28 cellular contexts compared by ENCODE assay signal in the genomic region with DNA sequence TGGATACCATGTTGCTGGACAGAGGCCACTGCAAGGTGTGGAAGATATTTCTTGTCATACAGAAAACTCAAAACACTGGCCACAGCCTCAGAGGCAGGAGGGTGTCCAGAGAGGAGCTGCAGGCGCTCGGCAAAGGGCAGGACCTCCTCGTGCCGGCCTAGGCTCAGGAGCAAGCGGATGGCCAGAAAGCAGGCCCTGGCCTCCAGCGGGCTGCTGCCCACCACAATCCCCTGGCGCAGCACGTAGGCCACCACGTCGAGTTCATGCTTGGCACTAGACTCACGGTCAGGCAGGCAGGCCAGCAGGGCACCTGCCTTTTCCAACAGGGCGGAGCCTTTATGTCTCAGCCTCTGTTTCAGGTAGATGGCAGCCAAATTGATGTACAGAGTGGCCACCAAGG.
"Had no signal": no experiment of that assay in that cellular context is flagged by ENCODE, and none has a peak within 500 bp of the region (broad histone marks: within the 10 kb centered on the region; RNA-seq: fewer than 3 reads in every experiment).

No MANE protein-coding gene starts in this region.

- H3K9me3 Mint-ChIP-seq: stimulated activated effector memory CD8-positive, alpha-beta T cell treated with anti-CD3 and anti-CD28 coated beads, Interleukin-12 subunit alpha, Interleukin-12 subunit beta, amount 100 ng/mL, for 72 hours; stimulated activated naive B cell treated with anti-CD40 and anti-IgM and Interleukin-4, amounts not matched to agents 10 μg/mL and 1 μg/mL and 100 μg/mL, for 72 hours; stimulated activated naive CD8-positive, alpha-beta T cell treated with anti-CD3 and anti-CD28 coated beads, Interleukin-15, amount 100 ng/mL, for 72 hours; stimulated activated naive CD8-positive, alpha-beta T cell treated with anti-CD3 and anti-CD28 coated beads, Interleukin-15, Interleukin-2, amounts not matched to agents 100 ng/mL and 50 ng/mL, for 24 hours had no signal

- DNase-seq: stimulated activated CD4-positive, alpha-beta T cell treated with anti-CD3 and anti-CD28 coated beads, Interleukin-2, amount 100 ng/mL, for 48 hours; stimulated activated CD4-positive, alpha-beta T cell treated with anti-CD3 and anti-CD28 coated beads, Interleukin-4, amount 100 ng/mL, for 1 hour; stimulated activated CD4-positive, alpha-beta T cell treated with anti-CD3 and anti-CD28 coated beads, Interleukin-4, amount 100 ng/mL, for 24 hours; stimulated activated CD4-positive, alpha-beta T cell treated with anti-CD3 and anti-CD28 coated beads, Interleukin-4, amount 100 ng/mL, for 4 hours; stimulated activated CD8-positive, alpha-beta memory T cell treated with anti-CD3 and anti-CD28 coated beads, Interleukin-4, amount 100 ng/mL, for 48 hours; stimulated activated naive B cell treated with anti-CD40 and anti-IgM and Interleukin-4, amounts not matched to agents 10 μg/mL and 1 μg/mL and 100 μg/mL, for 72 hours; stimulated activated naive CD4-positive, alpha-beta T cell; stimulated activated naive CD4-positive, alpha-beta T cell treated with Interleukin-2 at 50 U/mL for 16 hours; stimulated activated naive CD8-positive, alpha-beta T cell treated with anti-CD3 and anti-CD28 coated beads, Interleukin-15, amount 100 ng/mL, for 72 hours; stimulated activated naive CD8-positive, alpha-beta T cell treated with anti-CD3 and anti-CD28 coated beads, Interleukin-15, Interleukin-2, amounts not matched to agents 100 U/mL and 50 U/mL, for 24 hours; stomach; substantia nigra; testis; thyroid gland; tibial artery; transverse colon; trophoblast cell; upper lobe of right lung; uterus had no signal

- H3K27ac Mint-ChIP-seq: stimulated activated effector memory CD8-positive, alpha-beta T cell treated with anti-CD3 and anti-CD28 coated beads, Interleukin-12 subunit alpha, Interleukin-12 subunit beta, amount 100 ng/mL, for 72 hours; stimulated activated memory B cell treated with anti-CD40 and anti-IgM and Interleukin-4, amounts not matched to agents 10 μg/mL and 1 μg/mL and 100 μg/mL, for 72 hours; stimulated activated naive B cell treated with anti-CD40 and anti-IgM and Interleukin-4, amounts not matched to agents 10 μg/mL and 1 μg/mL and 100 μg/mL, for 72 hours; stimulated activated naive CD8-positive, alpha-beta T cell treated with anti-CD3 and anti-CD28 coated beads, Interleukin-15, amount 100 ng/mL, for 72 hours; stimulated activated naive CD8-positive, alpha-beta T cell treated with anti-CD3 and anti-CD28 coated beads, Interleukin-15, Interleukin-2, amounts not matched to agents 100 ng/mL and 50 ng/mL, for 24 hours; type B pancreatic cell had no signal

- ATAC-seq: stimulated activated effector memory CD8-positive, alpha-beta T cell treated with anti-CD3 and anti-CD28 coated beads, Interleukin-12 subunit alpha, Interleukin-12 subunit beta, amount 100 ng/mL, for 72 hours; stimulated activated memory B cell treated with anti-CD40 and anti-IgM and Interleukin-4, amounts not matched to agents 10 μg/mL and 1 μg/mL and 100 μg/mL, for 72 hours; stimulated activated naive B cell treated with anti-CD40 and anti-IgM and Interleukin-4, amounts not matched to agents 10 μg/mL and 1 μg/mL and 100 μg/mL, for 72 hours; stimulated activated naive CD8-positive, alpha-beta T cell treated with anti-CD3 and anti-CD28 coated beads, Interleukin-15, amount 100 ng/mL, for 72 hours; stimulated activated naive CD8-positive, alpha-beta T cell treated with anti-CD3 and anti-CD28 coated beads, Interleukin-15, Interleukin-2, amounts not matched to agents 100 U/mL and 50 U/mL, for 24 hours had no signal

- H3K4me3 ChIP-seq: stomach, suprapubic skin, testis, thoracic aorta, thyroid gland, tibial artery, tibial nerve, transverse colon, upper lobe of left lung, upper lobe of right lung, uterus, vagina had no signal

- H3K36me3 Mint-ChIP-seq: stimulated activated effector memory CD8-positive, alpha-beta T cell treated with anti-CD3 and anti-CD28 coated beads, Interleukin-12 subunit alpha, Interleukin-12 subunit beta, amount 100 ng/mL, for 72 hours; stimulated activated memory B cell treated with anti-CD40 and anti-IgM and Interleukin-4, amounts not matched to agents 10 μg/mL and 1 μg/mL and 100 μg/mL, for 72 hours; stimulated activated naive B cell treated with anti-CD40 and anti-IgM and Interleukin-4, amounts not matched to agents 10 μg/mL and 1 μg/mL and 100 μg/mL, for 72 hours; type B pancreatic cell had no signal

- H3K27ac ChIP-seq: stomach, suprapubic skin, testis, thoracic aorta, thyroid gland, tibial artery, tibial nerve, transverse colon, upper lobe of left lung, upper lobe of right lung, uterus, vagina had no signal

- H3K36me3 ChIP-seq: stomach, suprapubic skin, thoracic aorta, thyroid gland, tibial artery, transverse colon, upper lobe of left lung, upper lobe of right lung, uterus, vagina had no signal

- H3K4me1 ChIP-seq: suprapubic skin, testis, thyroid gland, tibial artery, tibial nerve, upper lobe of left lung, upper lobe of right lung, uterus, vagina had no signal

- H3K27me3 ChIP-seq: stomach, suprapubic skin, testis, thyroid gland, tibial artery, tibial nerve, transverse colon, upper lobe of left lung, upper lobe of right lung, uterus, vagina had no signal

- H3K4me1 Mint-ChIP-seq: stimulated activated memory B cell treated with anti-CD40 and anti-IgM and Interleukin-4, amounts not matched to agents 10 μg/mL and 1 μg/mL and 100 μg/mL, for 72 hours; stimulated activated naive B cell treated with anti-CD40 and anti-IgM and Interleukin-4, amounts not matched to agents 10 μg/mL and 1 μg/mL and 100 μg/mL, for 72 hours; stimulated activated naive CD8-positive, alpha-beta T cell treated with anti-CD3 and anti-CD28 coated beads, Interleukin-15, amount 100 ng/mL, for 72 hours had no signal

- H3K4me3 Mint-ChIP-seq: stimulated activated effector memory CD8-positive, alpha-beta T cell treated with anti-CD3 and anti-CD28 coated beads, Interleukin-12 subunit alpha, Interleukin-12 subunit beta, amount 100 ng/mL, for 72 hours; stimulated activated memory B cell treated with anti-CD40 and anti-IgM and Interleukin-4, amounts not matched to agents 10 μg/mL and 1 μg/mL and 100 μg/mL, for 72 hours; stimulated activated naive B cell treated with anti-CD40 and anti-IgM and Interleukin-4, amounts not matched to agents 10 μg/mL and 1 μg/mL and 100 μg/mL, for 72 hours; stimulated activated naive CD8-positive, alpha-beta T cell treated with anti-CD3 and anti-CD28 coated beads, Interleukin-15, amount 100 ng/mL, for 72 hours; stimulated activated naive CD8-positive, alpha-beta T cell treated with anti-CD3 and anti-CD28 coated beads, Interleukin-15, Interleukin-2, amounts not matched to agents 100 ng/mL and 50 ng/mL, for 24 hours; type B pancreatic cell had no signal

- H3K9me3 ChIP-seq: stomach, suprapubic skin, testis, thoracic aorta, thyroid gland, tibial artery, transverse colon, upper lobe of left lung, upper lobe of right lung, uterus, vagina had no signal

- H3K27me3 Mint-ChIP-seq: stimulated activated memory B cell treated with anti-CD40 and anti-IgM and Interleukin-4, amounts not matched to agents 10 μg/mL and 1 μg/mL and 100 μg/mL, for 72 hours; stimulated activated naive B cell treated with anti-CD40 and anti-IgM and Interleukin-4, amounts not matched to agents 10 μg/mL and 1 μg/mL and 100 μg/mL, for 72 hours; stimulated activated naive CD8-positive, alpha-beta T cell treated with anti-CD3 and anti-CD28 coated beads, Interleukin-15, Interleukin-2, amounts not matched to agents 100 ng/mL and 50 ng/mL, for 24 hours had no signal
